19 cellular contexts compared by ENCODE assay signal in genomic region chr6:169997930-169998218, GRCh38.
DNase-seq lines count a peak whose midpoint lies in the region; ATAC-seq and FAIRE-seq lines count a peak whose summit lies in the region.
"Had no signal": no experiment of that assay in that cellular context is flagged by ENCODE, and none has a peak within 500 bp of the region (broad histone marks: within the 10 kb centered on the region; RNA-seq: fewer than 3 reads in every experiment).

No MANE protein-coding gene starts in this region.

- H3K4me1 Mint-ChIP-seq in activated CD8-positive, alpha-beta memory T cell treated with anti-CD3 and anti-CD28 coated beads, Interleukin-2, amount 10 ng/mL, durations not matched to agents 7 days and 5 days = peaks cover 2% of the 10 kb centered on the region

- DNase-seq in activated CD8-positive, alpha-beta memory T cell treated with anti-CD3 and anti-CD28 coated beads, Interleukin-2, amount 10 ng/mL, durations not matched to agents 7 days and 5 days = peak; percentile 38
- DNase-seq in activated CD8-positive, alpha-beta memory T cell treated with anti-CD3 and anti-CD28 coated beads for 24 hours = no peak
- peak; percentile 33 for DNase-seq in NOMO-1 treated with dmso at 0.1 percent for 144 hours (lab: John Stamatoyannopoulos, UW; ENCODE audit: unreplicated experiment)
- peak; percentile 24 for DNase-seq in left lobe of liver (ENCODE audit: low spot score)
- peak; percentile 65 for DNase-seq in urothelium cell line (ENCODE audit: low spot score)
- DNase-seq in GM19238 (ENCODE audit: insufficient read length, low spot score) = no peak
- no peak for DNase-seq in kidney tubule cell (ENCODE audit: low spot score)
- no peak for DNase-seq in activated naive CD4-positive, alpha-beta T cell treated with anti-CD3 and anti-CD28 coated beads, Interleukin-2, amount 50 U/mL, for 16 hours
- DNase-seq: 8988T; activated CD4-positive, CD25-positive, alpha-beta regulatory T cell treated with anti-CD3 and anti-CD28 coated beads, Interleukin-2, amount 50 U/mL, for 72 hours; cortex of kidney; DMS153; Karpas-422; NCI-H226; NK-92 treated with Interleukin-12 subunit alpha and Interleukin-12 subunit beta, amount 100 ng/mL, for 24 hours; SHP77 treated with DMSO at 0.1 percent for 48 hours; stimulated activated CD4-positive, alpha-beta T cell treated with anti-CD3 and anti-CD28 coated beads, Interleukin-4, amount 100 ng/mL, for 24 hours had no signal

- H3K9me3 Mint-ChIP-seq in activated CD8-positive, alpha-beta memory T cell treated with anti-CD3 and anti-CD28 coated beads, Interleukin-2, amount 10 ng/mL, durations not matched to agents 7 days and 5 days (ENCODE audit: low read depth) = peaks cover 2% of the 10 kb centered on the region

- CTCF ChIA-PET in activated CD8-positive, alpha-beta memory T cell treated with anti-CD3 and anti-CD28 coated beads, Interleukin-2, amount 10 ng/mL, durations not matched to agents 7 days and 5 days (lab: Charles Lee) = interaction anchor here (0.8 kb wide), 1 partner anchor 289 kb away, joined by 3 read pairs; no protein-coding TSS in a partner anchor

- no peak for ATAC-seq in activated CD8-positive, alpha-beta memory T cell treated with anti-CD3 and anti-CD28 coated beads, Interleukin-2, amount 10 ng/mL, durations not matched to agents 7 days and 5 days
- no peak for ATAC-seq in left lobe of liver
- ATAC-seq: HCT116 had no signal

- FAIRE-seq in urothelium cell line (lab: Jason Lieb, UNC) = no peak
- FAIRE-seq: endothelial cell of umbilical vein had no signal

- H3K27me3 Mint-ChIP-seq in activated CD8-positive, alpha-beta memory T cell treated with anti-CD3 and anti-CD28 coated beads, Interleukin-2, amount 10 ng/mL, durations not matched to agents 7 days and 5 days = peaks cover 10% of the 10 kb centered on the region

- peaks cover 5% of the 10 kb centered on the region for H3K36me3 Mint-ChIP-seq in activated CD8-positive, alpha-beta memory T cell treated with anti-CD3 and anti-CD28 coated beads, Interleukin-2, amount 10 ng/mL, durations not matched to agents 7 days and 5 days

- H3K4me3 Mint-ChIP-seq in activated CD8-positive, alpha-beta memory T cell treated with anti-CD3 and anti-CD28 coated beads, Interleukin-2, amount 10 ng/mL, durations not matched to agents 7 days and 5 days = no peak overlapping the region

- no peak overlapping the region for H3K27ac Mint-ChIP-seq in activated CD8-positive, alpha-beta memory T cell treated with anti-CD3 and anti-CD28 coated beads, Interleukin-2, amount 10 ng/mL, durations not matched to agents 7 days and 5 days

Comparison
In these comparisons a context has a peak if more than half of its experiments do, and no peak if none do; other contexts are left out.
1. DNase-seq: peak in activated CD8-positive, alpha-beta memory T cell treated with anti-CD3 and anti-CD28 coated beads, Interleukin-2, amount 10 ng/mL, durations not matched to agents 7 days and 5 days (single experiment), NOMO-1 treated with dmso at 0.1 percent for 144 hours (single experiment), left lobe of liver (single experiment) and urothelium cell line (single experiment); none in activated CD8-positive, alpha-beta memory T cell treated with anti-CD3 and anti-CD28 coated beads for 24 hours (single experiment), GM19238 (single experiment), kidney tubule cell (single experiment) and activated naive CD4-positive, alpha-beta T cell treated with anti-CD3 and anti-CD28 coated beads, Interleukin-2, amount 50 U/mL, for 16 hours (single experiment).